In the genomic region with DNA sequence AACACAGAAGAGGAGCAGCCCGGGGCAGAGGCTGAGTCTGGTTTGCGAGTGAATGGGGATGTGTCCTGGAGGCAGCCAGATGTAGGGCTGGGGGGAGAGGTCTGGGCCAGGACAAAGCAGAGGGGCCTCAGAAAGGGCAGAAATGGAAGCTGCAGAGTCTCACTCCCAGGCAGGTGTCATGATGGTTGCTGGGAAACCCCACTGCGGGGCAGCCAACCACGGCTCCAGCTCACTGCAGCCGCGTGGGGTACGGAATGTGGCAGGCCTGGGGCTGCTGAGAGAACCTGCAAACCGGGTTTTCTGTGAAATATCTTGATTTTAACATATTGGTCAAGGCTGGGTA, we compare ENCODE assay signal across 12 cellular contexts. TPM values are rescaled to one million over a fixed set of nuclear protein-coding genes. Genes with fewer than 3 reads are reported as not detected.
DNase-seq lines count a peak whose midpoint lies in the region; ATAC-seq lines count a peak whose summit lies in the region.
"Had no signal": no experiment of that assay in that cellular context is flagged by ENCODE, and none has a peak within 500 bp of the region (broad histone marks: within the 10 kb centered on the region; RNA-seq: fewer than 3 reads in every experiment).

No MANE protein-coding gene starts in this region.

- peak overlapping the region; percentile 12 for H3K4me3 Mint-ChIP-seq in activated T-cell treated with anti-CD3 and anti-CD28 coated beads, Interleukin-2, amount 50 U/mL, for 24 hours
- peak overlapping the region; percentile 34 for H3K4me3 Mint-ChIP-seq in activated T-helper 2 cell treated with anti-CD3 and anti-CD28 coated beads, Interferon-gamma antibody, Interleukin-2, Interleukin-4, amounts not matched to agents 10 μg/mL and 5 μg/mL and 100 μg/mL, durations not matched to agents 14 hours and 24 hours and 36 hours (ENCODE audit: low read depth)
- H3K4me3 Mint-ChIP-seq in stimulated activated memory B cell treated with anti-CD40 and anti-IgM and Interleukin-4, amounts not matched to agents 10 μg/mL and 1 μg/mL and 100 μg/mL, for 72 hours = peak overlapping the region; percentile 75

- DNase-seq in activated T-cell treated with anti-CD3 and anti-CD28 coated beads, Interleukin-2, amount 50 U/mL, for 24 hours = no peak
- no peak for DNase-seq in activated T-cell treated with anti-CD3 and anti-CD28 coated beads for 4 hours
- no peak for DNase-seq in activated T-helper 2 cell treated with anti-CD3 and anti-CD28 coated beads, Interferon-gamma antibody, Interleukin-2, Interleukin-4, amounts not matched to agents 10 μg/mL and 5 μg/mL and 100 μg/mL, durations not matched to agents 14 hours and 24 hours and 36 hours (ENCODE audit: low spot score)
- no peak for DNase-seq in hippocampal formation (lab: John Stamatoyannopoulos, UW)
- DNase-seq in stimulated activated CD4-positive, alpha-beta T cell treated with anti-CD3 and anti-CD28 coated beads, Interleukin-4, amount 100 ng/mL, for 24 hours = no peak
- DNase-seq in superior temporal gyrus (ENCODE audit: extremely low spot score) = no peak
- DNase-seq: activated CD4-positive, alpha-beta T cell treated with anti-CD3 and anti-CD28 coated beads, Interleukin-2, amount 50 U/mL, for 4 hours; EL; foreskin keratinocyte; NCI-H69 had no signal

- H3K9me3 Mint-ChIP-seq in activated T-cell treated with anti-CD3 and anti-CD28 coated beads, Interleukin-2, amount 50 U/mL, for 24 hours = no peaks in the 10 kb centered on the region
- no peaks in the 10 kb centered on the region for H3K9me3 Mint-ChIP-seq in activated T-helper 2 cell treated with anti-CD3 and anti-CD28 coated beads, Interferon-gamma antibody, Interleukin-2, Interleukin-4, amounts not matched to agents 10 μg/mL and 5 μg/mL and 100 μg/mL, durations not matched to agents 14 hours and 24 hours and 36 hours
- no peaks in the 10 kb centered on the region for H3K9me3 Mint-ChIP-seq in stimulated activated memory B cell treated with anti-CD40 and anti-IgM and Interleukin-4, amounts not matched to agents 10 μg/mL and 1 μg/mL and 100 μg/mL, for 72 hours

- intact Hi-C loops in activated T-helper 2 cell treated with anti-CD3 and anti-CD28 coated beads, Interferon-gamma antibody, Interleukin-2, Interleukin-4, amounts not matched to agents 10 μg/mL and 5 μg/mL and 100 μg/mL, durations not matched to agents 14 hours and 24 hours and 36 hours (cut with micrococcal nuclease) = no loop called here

- peaks cover 39% of the 10 kb centered on the region for H3K4me1 Mint-ChIP-seq in activated T-cell treated with anti-CD3 and anti-CD28 coated beads, Interleukin-2, amount 50 U/mL, for 24 hours (ENCODE audit: low read depth)
- peaks cover 28% of the 10 kb centered on the region for H3K4me1 Mint-ChIP-seq in activated T-helper 2 cell treated with anti-CD3 and anti-CD28 coated beads, Interferon-gamma antibody, Interleukin-2, Interleukin-4, amounts not matched to agents 10 μg/mL and 5 μg/mL and 100 μg/mL, durations not matched to agents 14 hours and 24 hours and 36 hours (ENCODE audit: low read depth)
- H3K4me1 Mint-ChIP-seq in stimulated activated memory B cell treated with anti-CD40 and anti-IgM and Interleukin-4, amounts not matched to agents 10 μg/mL and 1 μg/mL and 100 μg/mL, for 72 hours = peaks cover 79% of the 10 kb centered on the region

- H3K27ac Mint-ChIP-seq in activated T-cell treated with anti-CD3 and anti-CD28 coated beads, Interleukin-2, amount 50 U/mL, for 24 hours = no peak overlapping the region
- no peak overlapping the region for H3K27ac Mint-ChIP-seq in activated T-helper 2 cell treated with anti-CD3 and anti-CD28 coated beads, Interferon-gamma antibody, Interleukin-2, Interleukin-4, amounts not matched to agents 10 μg/mL and 5 μg/mL and 100 μg/mL, durations not matched to agents 14 hours and 24 hours and 36 hours
- peak overlapping the region; percentile 56 for H3K27ac Mint-ChIP-seq in stimulated activated memory B cell treated with anti-CD40 and anti-IgM and Interleukin-4, amounts not matched to agents 10 μg/mL and 1 μg/mL and 100 μg/mL, for 72 hours

- H3K36me3 Mint-ChIP-seq in activated T-cell treated with anti-CD3 and anti-CD28 coated beads, Interleukin-2, amount 50 U/mL, for 24 hours (ENCODE audit: low read depth) = no peaks in the 10 kb centered on the region
- H3K36me3 Mint-ChIP-seq in activated T-helper 2 cell treated with anti-CD3 and anti-CD28 coated beads, Interferon-gamma antibody, Interleukin-2, Interleukin-4, amounts not matched to agents 10 μg/mL and 5 μg/mL and 100 μg/mL, durations not matched to agents 14 hours and 24 hours and 36 hours (ENCODE audit: low read depth) = no peaks in the 10 kb centered on the region
- H3K36me3 Mint-ChIP-seq in stimulated activated memory B cell treated with anti-CD40 and anti-IgM and Interleukin-4, amounts not matched to agents 10 μg/mL and 1 μg/mL and 100 μg/mL, for 72 hours = no peaks in the 10 kb centered on the region

- peak; percentile 40 for ATAC-seq in HG02623 (IDR thresholded peaks at IDR 0.05; ENCODE audit: unreplicated experiment)
- peak; percentile 68 for ATAC-seq in stimulated activated memory B cell treated with anti-CD40 and anti-IgM and Interleukin-4, amounts not matched to agents 10 μg/mL and 1 μg/mL and 100 μg/mL, for 72 hours
- ATAC-seq: foreskin keratinocyte had no signal

- peaks cover 26% of the 10 kb centered on the region for H3K27me3 Mint-ChIP-seq in activated T-cell treated with anti-CD3 and anti-CD28 coated beads, Interleukin-2, amount 50 U/mL, for 24 hours
- H3K27me3 Mint-ChIP-seq in activated T-helper 2 cell treated with anti-CD3 and anti-CD28 coated beads, Interferon-gamma antibody, Interleukin-2, Interleukin-4, amounts not matched to agents 10 μg/mL and 5 μg/mL and 100 μg/mL, durations not matched to agents 14 hours and 24 hours and 36 hours (ENCODE audit: low read depth) = peaks cover 37% of the 10 kb centered on the region
- no peaks in the 10 kb centered on the region for H3K27me3 Mint-ChIP-seq in stimulated activated memory B cell treated with anti-CD40 and anti-IgM and Interleukin-4, amounts not matched to agents 10 μg/mL and 1 μg/mL and 100 μg/mL, for 72 hours

RNA-seq across cellular contexts. Expression of a gene that starts 57.8 kb away (rescaled TPM):
- total RNA-seq in activated T-helper 2 cell treated with anti-CD3 and anti-CD28 coated beads, Interferon-gamma antibody, Interleukin-2, Interleukin-4, amounts not matched to agents 10 μg/mL and 5 μg/mL and 100 μg/mL, durations not matched to agents 14 hours and 24 hours and 36 hours = 80.5 and 90.7 TPM in 2 replicates

RNA-seq across cellular contexts. Expression of a gene that starts 57.8 kb away (rescaled TPM):
- 24.7 and 26.7 TPM in 2 replicates for total RNA-seq in activated T-helper 2 cell treated with anti-CD3 and anti-CD28 coated beads, Interferon-gamma antibody, Interleukin-2, Interleukin-4, amounts not matched to agents 10 μg/mL and 5 μg/mL and 100 μg/mL, durations not matched to agents 14 hours and 24 hours and 36 hours

Comparison
In these comparisons a context has a peak if more than half of its experiments do, and no peak if none do; other contexts are left out.
1. H3K4me3 Mint-ChIP-seq: peak in every context shown above with its lines; median percentile 75 in stimulated activated memory B cell treated with anti-CD40 and anti-IgM and Interleukin-4, amounts not matched to agents 10 μg/mL and 1 μg/mL and 100 μg/mL, for 72 hours; 34 in activated T-helper 2 cell treated with anti-CD3 and anti-CD28 coated beads, Interferon-gamma antibody, Interleukin-2, Interleukin-4, amounts not matched to agents 10 μg/mL and 5 μg/mL and 100 μg/mL, durations not matched to agents 14 hours and 24 hours and 36 hours; 12 in activated T-cell treated with anti-CD3 and anti-CD28 coated beads, Interleukin-2, amount 50 U/mL, for 24 hours.